Comparison of ENCODE assay signal across 14 cellular contexts in the genomic region with DNA sequence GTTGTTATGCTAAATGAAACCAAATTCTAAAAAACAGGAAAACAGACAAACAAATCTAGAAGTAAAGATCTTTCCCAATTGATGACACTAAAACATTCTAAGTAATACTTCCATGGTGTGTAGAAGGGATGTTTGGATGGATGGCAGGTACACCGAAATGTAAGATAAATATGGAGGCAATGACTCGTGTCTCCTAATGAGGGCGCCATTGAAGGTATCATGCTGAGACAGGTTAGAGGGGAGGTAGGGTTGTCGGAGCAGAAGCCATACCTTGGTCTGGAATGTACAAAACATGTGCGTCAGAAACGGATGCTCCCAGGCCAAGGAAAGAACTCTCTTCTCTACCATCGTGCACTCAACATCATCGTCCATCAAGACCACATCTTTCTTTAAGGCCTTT.
"Had no signal": no experiment of that assay in that cellular context is flagged by ENCODE, and none has a peak within 500 bp of the region (broad histone marks: within the 10 kb centered on the region; RNA-seq: fewer than 3 reads in every experiment).

No MANE protein-coding gene starts in this region.

- H3K4me2 ChIP-seq: hepatocyte had no signal

- H3K4me1 ChIP-seq: pancreas had no signal

- H3K36me3 ChIP-seq: pancreas, thoracic aorta had no signal

- H3K27me3 Mint-ChIP-seq: activated CD4-positive, alpha-beta T cell treated with anti-CD3 and anti-CD28 coated beads, Interleukin-2, amount 10 ng/mL, durations not matched to agents 24 days and 14 days; activated naive CD4-positive, alpha-beta T cell treated with anti-CD3 and anti-CD28 coated beads, Interleukin-2, amount 10 ng/mL, durations not matched to agents 7 days and 5 days; activated T-helper 17 cell treated with anti-CD3 and anti-CD28 coated beads, Interleukin-2, amount 50 U/mL, for 72 hours had no signal

- H3K27ac Mint-ChIP-seq: activated CD4-positive, alpha-beta T cell treated with anti-CD3 and anti-CD28 coated beads, Interleukin-2, amount 10 ng/mL, durations not matched to agents 24 days and 14 days; activated naive CD4-positive, alpha-beta T cell treated with anti-CD3 and anti-CD28 coated beads, Interleukin-2, amount 10 ng/mL, durations not matched to agents 7 days and 5 days; activated T-helper 17 cell treated with anti-CD3 and anti-CD28 coated beads, Interleukin-2, amount 50 U/mL, for 72 hours; T-helper 2 cell treated with Interferon-gamma antibody and Interleukin-4, amounts not matched to agents 5 μg/mL and 100 μg/mL, for 36 hours had no signal

- DNase-seq: activated CD4-positive, alpha-beta T cell treated with anti-CD3 and anti-CD28 coated beads, Interleukin-2, amount 10 ng/mL, durations not matched to agents 24 days and 14 days; activated CD4-positive, CD25-positive, alpha-beta regulatory T cell; activated naive CD4-positive, alpha-beta T cell treated with anti-CD3 and anti-CD28 coated beads, Interleukin-2, amount 10 ng/mL, durations not matched to agents 7 days and 5 days; activated T-cell treated with anti-CD3 and anti-CD28 coated beads for 4 hours; amniotic stem cell; dorsolateral prefrontal cortex; pancreas; retina; stimulated activated CD4-positive, alpha-beta T cell treated with anti-CD3 and anti-CD28 coated beads, Interleukin-12 subunit alpha, Interleukin-12 subunit beta, amount 100 ng/mL, for 4 hours; stimulated activated CD4-positive, alpha-beta T cell treated with anti-CD3 and anti-CD28 coated beads, Interleukin-2, amount 100 ng/mL, for 24 hours had no signal

- H3K27me3 ChIP-seq: dorsolateral prefrontal cortex, hepatocyte, pancreas had no signal

- H3K4me3 Mint-ChIP-seq: activated CD4-positive, alpha-beta T cell treated with anti-CD3 and anti-CD28 coated beads, Interleukin-2, amount 10 ng/mL, durations not matched to agents 24 days and 14 days; activated naive CD4-positive, alpha-beta T cell treated with anti-CD3 and anti-CD28 coated beads, Interleukin-2, amount 10 ng/mL, durations not matched to agents 7 days and 5 days; activated T-helper 17 cell treated with anti-CD3 and anti-CD28 coated beads, Interleukin-2, amount 50 U/mL, for 72 hours; T-helper 2 cell treated with Interferon-gamma antibody and Interleukin-4, amounts not matched to agents 5 μg/mL and 100 μg/mL, for 36 hours had no signal

- ATAC-seq: activated T-helper 17 cell treated with anti-CD3 and anti-CD28 coated beads, Interleukin-2, amount 50 U/mL, for 72 hours; pancreas had no signal

- H2AFZ ChIP-seq: hepatocyte had no signal

- H3K9me3 Mint-ChIP-seq: activated naive CD4-positive, alpha-beta T cell treated with anti-CD3 and anti-CD28 coated beads, Interleukin-2, amount 10 ng/mL, durations not matched to agents 7 days and 5 days; T-helper 2 cell treated with Interferon-gamma antibody and Interleukin-4, amounts not matched to agents 5 μg/mL and 100 μg/mL, for 36 hours had no signal

- H3K27ac ChIP-seq: dorsolateral prefrontal cortex, hepatocyte, pancreas, thoracic aorta had no signal

- H3K9me3 ChIP-seq: pancreas, thoracic aorta had no signal

- H3K79me2 ChIP-seq: hepatocyte had no signal

- H3K4me3 ChIP-seq: dorsolateral prefrontal cortex, hepatocyte, pancreas, thoracic aorta had no signal
